In the genomic region with DNA sequence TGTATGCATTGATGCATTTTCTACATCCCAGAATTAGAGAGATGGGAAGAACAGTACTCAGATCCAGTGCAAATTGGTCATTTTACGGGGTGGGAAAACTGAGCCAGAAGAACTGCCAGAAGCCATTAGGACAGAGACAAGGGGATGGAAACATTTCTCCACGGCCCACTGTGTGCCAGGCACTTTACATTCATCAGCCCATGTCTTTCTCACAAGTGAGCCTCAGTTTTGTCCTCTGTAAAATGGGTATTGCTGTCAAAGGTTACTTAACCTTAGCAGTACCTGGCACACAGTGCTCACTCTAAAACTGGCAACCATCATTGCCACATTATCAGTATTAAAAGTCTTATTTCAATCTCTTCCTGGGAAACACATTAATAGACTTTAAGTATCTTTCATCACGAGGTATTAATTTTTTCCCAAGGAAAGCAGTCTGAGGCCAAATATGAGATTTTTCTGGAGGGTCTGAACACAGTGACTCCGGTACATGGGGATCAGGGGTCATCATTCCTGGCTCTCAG, we compare ENCODE assay signal across 8 cellular contexts. TPM values are rescaled to one million over a fixed set of nuclear protein-coding genes. Genes with fewer than 3 reads are reported as not detected.
A peak's percentile ranks its signal among the peaks of the same experiment; 100 is the strongest.
DNase-seq lines count a peak whose midpoint lies in the region; ATAC-seq and TF ChIP-seq lines count a peak whose summit lies in the region.

No MANE protein-coding gene starts in this region.

- WGBS in esophagus muscularis mucosa = 17% methylated on average over 4 of the region's 4 CpGs

- H3K36me3 Mint-ChIP-seq in Caco-2 (ENCODE audit: insufficient read depth, unreplicated experiment) = peaks cover 66% of the 10 kb centered on the region

- TF ChIP-seq POLR2A in esophagus muscularis mucosa (IDR thresholded peaks at IDR 0.05; ENCODE audit: low read depth) = no peak

- intact Hi-C loops in Caco-2 (cut with micrococcal nuclease; ENCODE audit: unreplicated experiment) = loop anchor here (1.0 to 2.0 kb wide), 3 partner anchors 49 to 136 kb away; no protein-coding TSS in a partner anchor
- intact Hi-C loops in esophagus muscularis mucosa (cut with DNase I) = no loop called here

- H3K4me3 Mint-ChIP-seq in Caco-2 (ENCODE audit: unreplicated experiment) = peak overlapping the region; percentile 76

- TF ChIP-seq CTCF in Caco-2 (IDR thresholded peaks at IDR 0.05; ENCODE audit: insufficient read depth in 1 of 2, low read depth in 1 of 2, low read length in 1 of 2, severe bottlenecking in 1 of 2, unreplicated experiment in 1 of 2) = no peak
- TF ChIP-seq CTCF in esophagus muscularis mucosa (IDR thresholded peaks at IDR 0.05) = no peak
- TF ChIP-seq CTCF in omental fat pad (IDR thresholded peaks at IDR 0.05) = no peak

- H3K4me3 ChIP-seq in Caco-2 (ENCODE audit: low read depth, low read length) (peak overlapping the region; percentile 31), esophagus muscularis mucosa (peak overlapping the region; percentile 88 to 98 (median 90))

- BruUV-seq in Caco-2 (replicated peaks; lab: Mats Ljungman, UMichigan) = no TSS peak

- CTCF ChIA-PET in Caco-2 (lab: Charles Lee) = interaction anchor here (1.1 to 2.0 kb wide), 4 partner anchors 46 to 136 kb away, joined by 4 to 13 read pairs (median 7); no protein-coding TSS in a partner anchor

- H3K9me3 ChIP-seq in Caco-2 (no peaks in the 10 kb centered on the region), esophagus muscularis mucosa (peaks cover 0 to 5% (median 0%) of the 10 kb centered on the region in 4 donors)

- no peak for DNase-seq in Caco-2
- DNase-seq in SK-N-DZ (ENCODE audit: low spot score) = peak; percentile 22
- DNase-seq in esophagus muscularis mucosa (ENCODE audit: extremely low spot score) = no peak
- DNase-seq in omental fat pad (ENCODE audit: low spot score) = no peak
- no peak for DNase-seq in activated CD4-positive, alpha-beta T cell treated with anti-CD3 and anti-CD28 coated beads for 1 hour
- DNase-seq in NCI-H510A treated with DMSO at 0.1 percent for 48 hours (lab: John Stamatoyannopoulos, UW) = no peak

- no peaks in the 10 kb centered on the region for H3K27me3 Mint-ChIP-seq in Caco-2 (ENCODE audit: insufficient read depth, unreplicated experiment)

- H3K36me3 ChIP-seq in Caco-2 (ENCODE audit: control insufficient read depth, insufficient read depth, low read length) = peaks cover 5% of the 10 kb centered on the region; the same call in 1 of the 2 replicates
- peaks cover 13 to 40% (median 33%) of the 10 kb centered on the region in 4 donors for H3K36me3 ChIP-seq in esophagus muscularis mucosa

- peak overlapping the region; percentile 96 for H3K27ac Mint-ChIP-seq in Caco-2 (ENCODE audit: unreplicated experiment)

- H3K4me1 Mint-ChIP-seq in Caco-2 (ENCODE audit: low read depth, unreplicated experiment) = peaks cover 28% of the 10 kb centered on the region

- no peaks in the 10 kb centered on the region for H3K27me3 ChIP-seq in Caco-2 (replicated peaks; ENCODE audit: control insufficient read depth, insufficient read depth, low read length)
- peaks cover 0 to 5% (median 0%) of the 10 kb centered on the region in 4 donors for H3K27me3 ChIP-seq in esophagus muscularis mucosa

- H3K9me3 Mint-ChIP-seq in Caco-2 (ENCODE audit: unreplicated experiment) = no peaks in the 10 kb centered on the region

- ATAC-seq in omental fat pad (ENCODE audit: low FRiP score) (peak; percentile 51), HG02884 (IDR thresholded peaks at IDR 0.05; ENCODE audit: unreplicated experiment) (no peak), GM21619 (IDR thresholded peaks at IDR 0.05; ENCODE audit: unreplicated experiment) (no peak)

- TF ChIP-seq EP300 in esophagus muscularis mucosa (IDR thresholded peaks at IDR 0.05) = no peak

- H3K4me1 ChIP-seq in Caco-2 = peaks cover 24% of the 10 kb centered on the region
- H3K4me1 ChIP-seq in esophagus muscularis mucosa = peaks cover 28 to 40% (median 35%) of the 10 kb centered on the region in 4 donors

- POLR2A ChIA-PET in Caco-2 (lab: Charles Lee) = interaction anchor here (1.6 to 2.1 kb wide), 3 partner anchors 10 to 140 kb away, joined by 6 to 22 read pairs (median 8); no protein-coding TSS in a partner anchor

- peak overlapping the region; percentile 99 to 100 (median 100) for H3K27ac ChIP-seq in esophagus muscularis mucosa (replicated peaks in 1 of 4)

RNA-seq across cellular contexts. Expression of a gene that starts 5.2 kb away (rescaled TPM):
- 28.3 and 29.2 TPM in 2 replicates for total RNA-seq in Caco-2 (2022)
- polyA plus RNA-seq in SK-N-DZ (2014; cell fraction: cytosol; rRNA removed) = 22.7 and 24.2 TPM in 2 replicates
- polyA plus RNA-seq in SK-N-DZ (2014; cell fraction: nucleus; rRNA removed) = 28.9 and 31.9 TPM in 2 replicates
- total RNA-seq in esophagus muscularis mucosa = 100 to 1,000 TPM; 455 to 718 (median 676) TPM
- total RNA-seq in omental fat pad = 1,000 to 10,000 TPM; 1,645 to 2,968 (median 1,824) TPM

Comparison
In these comparisons a context has a peak if more than half of its experiments do, and no peak if none do; other contexts are left out.
1. RNA of a gene that starts 5.2 kb away (total RNA-seq): 1,645 to 2,968 TPM in omental fat pad and 455 to 718 TPM in esophagus muscularis mucosa; 28.3 to 29.2 TPM in Caco-2; every median in the first group is over 10 times any median in the second.